In the genomic region with DNA sequence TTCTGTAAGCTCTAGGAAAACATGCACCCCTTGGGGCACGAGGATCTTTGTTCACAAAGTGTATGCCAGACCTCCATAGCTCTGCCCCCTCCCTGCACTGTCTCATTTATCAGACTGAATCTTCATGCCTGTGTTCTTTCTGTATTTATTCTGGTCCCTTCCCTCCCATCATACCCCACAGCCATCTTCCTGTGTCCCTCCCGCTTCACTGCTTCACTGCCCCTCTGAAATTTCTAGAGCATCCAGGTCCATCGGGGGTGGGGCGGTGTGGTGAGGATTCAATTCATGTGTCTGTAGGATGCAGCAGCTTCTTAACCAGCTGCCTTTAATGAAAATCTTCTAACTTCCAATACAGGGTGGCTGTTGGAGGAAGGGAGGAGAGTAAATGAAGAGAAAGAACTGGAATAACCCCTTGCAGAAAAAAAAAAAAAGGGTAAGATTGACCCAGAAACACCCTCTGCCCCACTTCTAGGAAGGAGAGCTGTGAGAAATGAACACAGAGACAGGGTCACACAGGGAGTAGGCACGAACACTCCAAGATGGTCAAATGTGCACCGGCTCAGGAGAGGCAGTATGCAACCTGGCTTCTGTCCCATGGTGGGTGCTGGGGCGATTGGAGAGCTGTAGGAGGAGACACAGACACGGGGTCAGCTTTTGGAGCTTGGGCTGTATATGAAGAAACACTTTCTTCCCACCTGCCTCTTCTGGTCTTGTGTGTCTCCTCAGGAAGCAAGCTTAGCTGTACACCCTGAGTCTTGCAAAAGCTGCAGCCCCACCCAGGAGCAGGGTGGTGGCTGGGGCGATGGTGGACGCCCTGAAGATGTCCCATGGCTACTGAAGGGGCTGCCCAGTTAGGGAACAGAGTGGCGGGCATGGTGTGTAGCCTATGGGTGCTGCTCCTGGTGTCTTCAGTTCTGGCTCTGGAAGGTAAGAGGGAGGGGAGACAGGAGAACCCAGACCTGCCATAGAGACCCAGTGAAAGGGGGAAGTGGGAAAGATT, we compare ENCODE assay signal across 23 cellular contexts. TPM values are rescaled to one million over a fixed set of nuclear protein-coding genes. Genes with fewer than 3 reads are reported as not detected.
A peak's percentile ranks its signal among the peaks of the same experiment; 100 is the strongest.
DNase-seq lines count a peak whose midpoint lies in the region; ATAC-seq and TF ChIP-seq lines count a peak whose summit lies in the region.
"Had no signal": no experiment of that assay in that cellular context is flagged by ENCODE, and none has a peak within 500 bp of the region (broad histone marks: within the 10 kb centered on the region; RNA-seq: fewer than 3 reads in every experiment).

No MANE protein-coding gene starts in this region.

- intact Hi-C loops in activated CD4-positive, alpha-beta memory T cell treated with anti-CD3 and anti-CD28 coated beads for 36 hours (cut with micrococcal nuclease): no loop called here

- H3K4me3 Mint-ChIP-seq in activated CD4-positive, alpha-beta memory T cell treated with anti-CD3 and anti-CD28 coated beads, Interleukin-2, amount 10 ng/mL, durations not matched to agents 7 days and 5 days: no peak overlapping the region
- no peak overlapping the region for H3K4me3 Mint-ChIP-seq in activated CD4-positive, alpha-beta memory T cell treated with anti-CD3 and anti-CD28 coated beads for 36 hours
- H3K4me3 Mint-ChIP-seq in GM23338: peak overlapping the region; percentile 39; the same call in 2 of the 3 replicates
- no peak overlapping the region for H3K4me3 Mint-ChIP-seq in nephron progenitor cell

- ATAC-seq in GM23338 (no peak; the same call in 2 of the 3 replicates), GM21737 (IDR thresholded peaks at IDR 0.05; ENCODE audit: unreplicated experiment) (no peak), GM19397 (IDR thresholded peaks at IDR 0.05; ENCODE audit: unreplicated experiment) (no peak)

- no peaks in the 10 kb centered on the region for H4K20me1 ChIP-seq in GM23338 (replicated peaks; ENCODE audit: insufficient read depth)

- no peaks in the 10 kb centered on the region for H3K36me3 Mint-ChIP-seq in activated CD4-positive, alpha-beta memory T cell treated with anti-CD3 and anti-CD28 coated beads, Interleukin-2, amount 10 ng/mL, durations not matched to agents 7 days and 5 days (ENCODE audit: low read depth)
- no peaks in the 10 kb centered on the region for H3K36me3 Mint-ChIP-seq in activated CD4-positive, alpha-beta memory T cell treated with anti-CD3 and anti-CD28 coated beads for 36 hours
- H3K36me3 Mint-ChIP-seq in GM23338 (ENCODE audit: low read depth) (no peaks in the 10 kb centered on the region; the same call in 2 of the 3 replicates), nephron progenitor cell (ENCODE audit: low read depth) (no peaks in the 10 kb centered on the region)

- H3K79me2 ChIP-seq in GM23338 (replicated peaks; ENCODE audit: insufficient read depth): no peaks in the 10 kb centered on the region

- CTCF ChIA-PET in activated CD4-positive, alpha-beta memory T cell treated with anti-CD3 and anti-CD28 coated beads, Interleukin-2, amount 10 ng/mL, durations not matched to agents 7 days and 5 days (lab: Charles Lee): interaction anchor here (0.6 to 0.8 kb wide), 3 partner anchors 10 to 12 kb away, joined by 3 to 4 read pairs (median 3); no protein-coding TSS in a partner anchor
- CTCF ChIA-PET in activated CD4-positive, alpha-beta memory T cell treated with anti-CD3 and anti-CD28 coated beads for 36 hours (lab: Charles Lee): interaction anchor here (1.1 to 3.5 kb wide), 3 partner anchors 9 to 230 kb away, joined by 3 to 11 read pairs (median 5); no protein-coding TSS in a partner anchor

- no peak overlapping the region for H3K27ac Mint-ChIP-seq in activated CD4-positive, alpha-beta memory T cell treated with anti-CD3 and anti-CD28 coated beads, Interleukin-2, amount 10 ng/mL, durations not matched to agents 7 days and 5 days
- no peak overlapping the region for H3K27ac Mint-ChIP-seq in activated CD4-positive, alpha-beta memory T cell treated with anti-CD3 and anti-CD28 coated beads for 36 hours
- H3K27ac Mint-ChIP-seq in GM23338: no peak overlapping the region
- no peak overlapping the region for H3K27ac Mint-ChIP-seq in nephron progenitor cell

- H2AFZ ChIP-seq in GM23338: no peak overlapping the region

- H3K27me3 ChIP-seq in GM23338 (ENCODE audit: insufficient read depth): no peaks in the 10 kb centered on the region

- H3K4me1 Mint-ChIP-seq in activated CD4-positive, alpha-beta memory T cell treated with anti-CD3 and anti-CD28 coated beads, Interleukin-2, amount 10 ng/mL, durations not matched to agents 7 days and 5 days: no peaks in the 10 kb centered on the region
- H3K4me1 Mint-ChIP-seq in activated CD4-positive, alpha-beta memory T cell treated with anti-CD3 and anti-CD28 coated beads for 36 hours (ENCODE audit: low read depth): no peaks in the 10 kb centered on the region
- H3K4me1 Mint-ChIP-seq in GM23338: peaks cover 38% of the 10 kb centered on the region
- H3K4me1 Mint-ChIP-seq in nephron progenitor cell: peaks cover 8% of the 10 kb centered on the region

- H3K9me2 ChIP-seq in GM23338 (ENCODE audit: insufficient read depth): no peaks in the 10 kb centered on the region

- H3K27me3 Mint-ChIP-seq in activated CD4-positive, alpha-beta memory T cell treated with anti-CD3 and anti-CD28 coated beads, Interleukin-2, amount 10 ng/mL, durations not matched to agents 7 days and 5 days: peaks cover 4% of the 10 kb centered on the region
- no peaks in the 10 kb centered on the region for H3K27me3 Mint-ChIP-seq in activated CD4-positive, alpha-beta memory T cell treated with anti-CD3 and anti-CD28 coated beads for 36 hours
- H3K27me3 Mint-ChIP-seq in GM23338 (ENCODE audit: insufficient read depth, low read depth, poor library complexity): peaks cover 10% of the 10 kb centered on the region
- H3K27me3 Mint-ChIP-seq in nephron progenitor cell (ENCODE audit: low read depth, poor library complexity): peaks cover 11% of the 10 kb centered on the region

- peak; percentile 15 for DNase-seq in activated CD4-positive, alpha-beta memory T cell treated with anti-CD3 and anti-CD28 coated beads, Interleukin-2, amount 10 ng/mL, durations not matched to agents 7 days and 5 days
- DNase-seq in activated CD4-positive, alpha-beta memory T cell treated with anti-CD3 and anti-CD28 coated beads for 36 hours: no peak
- DNase-seq in GM23338 (ENCODE audit: low spot score) (no peak), nephron progenitor cell (peak; percentile 58), kidney glomerular epithelial cell (lab: John Stamatoyannopoulos, UW) (no peak)
- DNase-seq: AML-193, DMS153, GF-D8, NCI-H1417, NCI-H187, NCI-H226, NCI-H524, NCI-H82 had no signal

- H3K4me3 ChIP-seq in GM23338: no peak overlapping the region
- H3K4me3 ChIP-seq: HAP-1 had no signal

- H3K4me1 ChIP-seq in GM23338 (ENCODE audit: insufficient read depth): peaks cover 26% of the 10 kb centered on the region

- TF ChIP-seq CTCF in GM23338 (conservative IDR thresholded peaks at IDR 0.05; ENCODE audit: low read depth in 2 of 2) (no peak), nephron progenitor cell (IDR thresholded peaks at IDR 0.05) (no peak)

- no peaks in the 10 kb centered on the region; the same call in none of the 2 replicates for H3K36me3 ChIP-seq in GM23338 (ENCODE audit: insufficient read depth)
- H3K36me3 ChIP-seq: HAP-1 had no signal

- peak overlapping the region; percentile 65 for H3K4me2 ChIP-seq in GM23338
- H3K4me2 ChIP-seq: KMS-11 had no signal

- POLR2A ChIA-PET in activated CD4-positive, alpha-beta memory T cell treated with anti-CD3 and anti-CD28 coated beads, Interleukin-2, amount 10 ng/mL, durations not matched to agents 7 days and 5 days (lab: Charles Lee): no interaction called here
- POLR2A ChIA-PET in activated CD4-positive, alpha-beta memory T cell treated with anti-CD3 and anti-CD28 coated beads for 36 hours (lab: Charles Lee): no interaction called here

- no peaks in the 10 kb centered on the region for H3K9me3 Mint-ChIP-seq in activated CD4-positive, alpha-beta memory T cell treated with anti-CD3 and anti-CD28 coated beads, Interleukin-2, amount 10 ng/mL, durations not matched to agents 7 days and 5 days
- no peaks in the 10 kb centered on the region for H3K9me3 Mint-ChIP-seq in activated CD4-positive, alpha-beta memory T cell treated with anti-CD3 and anti-CD28 coated beads for 36 hours
- H3K9me3 Mint-ChIP-seq in GM23338: no peaks in the 10 kb centered on the region
- H3K9me3 Mint-ChIP-seq in nephron progenitor cell: no peaks in the 10 kb centered on the region

- no peak overlapping the region for H3K27ac ChIP-seq in GM23338 (ENCODE audit: low read depth)
- peak overlapping the region; percentile 22 for H3K27ac ChIP-seq in angular gyrus (ENCODE audit: low read depth, low read length)
- H3K27ac ChIP-seq: 22Rv1, HL-60, KMS-11 had no signal

- no peaks in the 10 kb centered on the region for H3F3A ChIP-seq in GM23338 (replicated peaks; ENCODE audit: low read depth)

TF ChIP-seq in GM23338, 12 proteins besides CTCF, POLR2A, EP300 and RAD21:
- no peak for TF ChIP-seq EZH2 (IDR thresholded peaks at IDR 0.05; ENCODE audit: low read depth, unreplicated experiment)
TF ChIP-seq in GM23338: peak in this region for 0.

RNA-seq across cellular contexts. Expression of gene EPHB6, which starts 7.8 kb away (rescaled TPM):
- total RNA-seq in activated CD4-positive, alpha-beta memory T cell treated with anti-CD3 and anti-CD28 coated beads, Interleukin-2, amount 10 ng/mL, durations not matched to agents 7 days and 5 days: 1 to 10 TPM; 5.7 to 7.0 TPM
- 10 to 100 TPM in 1 of 2 experiments, 1 to 10 TPM in 1; 9.5 to 11.0 TPM for total RNA-seq in activated CD4-positive, alpha-beta memory T cell treated with anti-CD3 and anti-CD28 coated beads for 36 hours
- 18.1 and 20.8 TPM in 2 replicates for total RNA-seq in GM23338 (2014; rRNA removed; shearing (Covaris generic))
- 27.5 and 33.2 TPM in 2 replicates for polyA plus RNA-seq in GM23338 (2016; fragmentation: Nextera tagmentation; extraction: Ambion mirVana)
- total RNA-seq: M059J, RPMI7951 had no signal

RNA-seq across cellular contexts. Expression of gene TRPV6, which starts 22.8 kb away (rescaled TPM):
- not detected for total RNA-seq in activated CD4-positive, alpha-beta memory T cell treated with anti-CD3 and anti-CD28 coated beads, Interleukin-2, amount 10 ng/mL, durations not matched to agents 7 days and 5 days
- total RNA-seq in activated CD4-positive, alpha-beta memory T cell treated with anti-CD3 and anti-CD28 coated beads for 36 hours: not detected
- 0.43 and 0.80 TPM in 2 replicates for total RNA-seq in GM23338 (2014; rRNA removed; shearing (Covaris generic))
- polyA plus RNA-seq in GM23338 (2016; fragmentation: Nextera tagmentation; extraction: Ambion mirVana): 0.08 and 0.17 TPM in 2 replicates
- total RNA-seq: HT1080, M059J, RPMI7951 had no signal

Comparison
In these comparisons a context has a peak if more than half of its experiments do, and no peak if none do; other contexts are left out.
1. DNase-seq: peak in activated CD4-positive, alpha-beta memory T cell treated with anti-CD3 and anti-CD28 coated beads, Interleukin-2, amount 10 ng/mL, durations not matched to agents 7 days and 5 days (single experiment) and nephron progenitor cell (single experiment); none in activated CD4-positive, alpha-beta memory T cell treated with anti-CD3 and anti-CD28 coated beads for 36 hours (single experiment), GM23338 (single experiment) and kidney glomerular epithelial cell (single experiment).